7 cellular contexts compared by ENCODE assay signal in the genomic region with DNA sequence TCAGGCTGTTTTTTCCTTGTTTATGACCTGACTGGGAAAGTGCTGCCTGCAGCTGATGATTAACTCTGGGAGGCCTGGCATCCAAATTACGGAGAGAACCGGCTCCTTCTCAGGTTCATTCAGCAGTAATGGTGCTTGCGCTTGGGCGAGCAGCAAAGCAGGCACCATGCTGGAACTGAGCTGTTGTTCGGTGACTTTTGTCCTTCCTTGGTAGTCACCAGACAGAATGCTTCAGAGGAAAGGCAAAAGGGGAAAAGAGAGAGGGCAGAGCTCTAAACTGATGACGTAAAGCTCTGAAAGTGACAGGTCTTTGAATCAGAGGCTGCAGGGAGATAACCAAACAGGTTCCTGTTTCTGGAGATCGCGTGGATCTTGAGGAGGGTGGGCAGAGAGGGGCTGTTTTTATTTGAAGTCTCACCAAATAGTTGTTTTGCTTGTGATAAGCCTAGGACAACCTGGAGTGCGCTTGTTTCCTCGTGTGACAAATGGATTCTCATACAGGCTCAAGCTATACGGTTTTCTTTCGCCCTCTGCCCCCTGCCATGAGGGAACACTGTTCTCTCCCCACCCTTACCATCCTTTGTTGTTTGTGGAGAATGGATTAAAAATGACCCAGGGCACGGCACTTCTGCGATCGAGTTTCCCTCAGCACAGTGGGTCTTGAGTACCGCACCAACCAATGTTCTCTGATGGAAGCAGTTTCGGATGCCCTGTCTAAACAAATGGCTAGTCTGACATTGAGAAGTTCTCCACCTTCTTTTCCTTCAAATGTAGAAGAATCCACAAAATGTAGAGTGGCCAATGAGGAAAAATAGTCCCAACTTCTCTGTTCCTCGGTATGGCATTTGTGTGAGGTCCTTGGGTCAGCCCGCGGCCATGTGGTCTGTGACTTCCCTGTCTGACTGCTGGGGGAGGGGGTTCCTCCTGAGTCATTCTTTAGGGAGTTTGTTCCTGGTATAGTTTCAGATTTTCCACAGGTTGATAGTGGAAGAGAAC. TPM values are rescaled to one million over a fixed set of nuclear protein-coding genes. Genes with fewer than 3 reads are reported as not detected.
DNase-seq lines count a peak whose midpoint lies in the region; ATAC-seq, FAIRE-seq and TF ChIP-seq lines count a peak whose summit lies in the region.

No MANE protein-coding gene starts in this region.

- ATAC-seq in GM18861 (IDR thresholded peaks at IDR 0.05; ENCODE audit: unreplicated experiment) (peak; percentile 35), HG02763 (IDR thresholded peaks at IDR 0.05; ENCODE audit: unreplicated experiment) (peak; percentile 32), pancreas (peak in 3 of 4 donors; percentile 21 to 34 (median 25))

- H3K36me3 ChIP-seq in pancreas (no peaks in the 10 kb centered on the region), MG63 (no peaks in the 10 kb centered on the region)

- peaks cover 0 to 17% (median under 1%) of the 10 kb centered on the region in 3 donors for H3K4me1 ChIP-seq in pancreas

- TF ChIP-seq CTCF in epithelial cell of esophagus (IDR thresholded peaks at IDR 0.05; ENCODE audit: insufficient read depth, low read depth, low read length, missing control alignments): no peak
- TF ChIP-seq CTCF in pancreas (IDR thresholded peaks at IDR 0.05): no peak

- H3K27me3 ChIP-seq in pancreas (no peaks in the 10 kb centered on the region), MG63 (no peaks in the 10 kb centered on the region)

- peak overlapping the region in 3 of 4 donors; percentile 42 to 96 (median 91) for H3K27ac ChIP-seq in pancreas

- no peak overlapping the region for H3K4me3 ChIP-seq in epithelial cell of esophagus (ENCODE audit: low read length)
- peak overlapping the region in 3 of 4 donors; percentile 2 to 51 (median 10) for H3K4me3 ChIP-seq in pancreas
- no peak overlapping the region for H3K4me3 ChIP-seq in MG63

- 41 to 60% methylated on average over 20 of the region's 20 CpGs for WGBS in pancreas, 2 donors

- intact Hi-C loops in pancreas (cut with DNase I): no loop called here

- H3K9me3 ChIP-seq in pancreas (no peaks in the 10 kb centered on the region), MG63 (no peaks in the 10 kb centered on the region)

- FAIRE-seq in pancreas (lab: Jason Lieb, UNC): no peak

- DNase-seq in OCI-M2 (lab: John Stamatoyannopoulos, UW; ENCODE audit: unreplicated experiment) (peak; percentile 13), epithelial cell of esophagus (ENCODE audit: low read depth) (peak; percentile 1), pancreas (peak in 3 of 6 donors; percentile 16 to 54 (median 29)), MG63 (no peak), 8988T (no peak)

RNA-seq across cellular contexts. Expression of a gene that starts 1.3 kb away (rescaled TPM):
- 10 to 100 TPM in 2 of 6 donors, 1 to 10 TPM in 3, under 1 TPM in 1; 0.92 to 14.9 (median 3.0) TPM for total RNA-seq in pancreas
- polyA plus RNA-seq in pancreas: 1 to 10 TPM; 2.1 to 3.4 TPM
- total RNA-seq in MG63 (2014; rRNA removed; shearing (Covaris generic); ENCODE audit: low replicate concordance): 3.4 and 3.9 TPM in 2 replicates

Comparison
In these comparisons a context has a peak if more than half of its experiments do, and no peak if none do; other contexts are left out.
1. DNase-seq: peak in OCI-M2 (single experiment) and epithelial cell of esophagus (single experiment); none in MG63 (single experiment) and 8988T (single experiment).
2. H3K4me3 ChIP-seq: peak in pancreas (3 of 4); none in epithelial cell of esophagus (single experiment) and MG63 (single experiment).
3. Peak in every context shown above with its lines, with median percentiles within 50 percentile points of each other: ATAC-seq.